ENCODE assay signal across 1 cellular context in the genomic region with DNA sequence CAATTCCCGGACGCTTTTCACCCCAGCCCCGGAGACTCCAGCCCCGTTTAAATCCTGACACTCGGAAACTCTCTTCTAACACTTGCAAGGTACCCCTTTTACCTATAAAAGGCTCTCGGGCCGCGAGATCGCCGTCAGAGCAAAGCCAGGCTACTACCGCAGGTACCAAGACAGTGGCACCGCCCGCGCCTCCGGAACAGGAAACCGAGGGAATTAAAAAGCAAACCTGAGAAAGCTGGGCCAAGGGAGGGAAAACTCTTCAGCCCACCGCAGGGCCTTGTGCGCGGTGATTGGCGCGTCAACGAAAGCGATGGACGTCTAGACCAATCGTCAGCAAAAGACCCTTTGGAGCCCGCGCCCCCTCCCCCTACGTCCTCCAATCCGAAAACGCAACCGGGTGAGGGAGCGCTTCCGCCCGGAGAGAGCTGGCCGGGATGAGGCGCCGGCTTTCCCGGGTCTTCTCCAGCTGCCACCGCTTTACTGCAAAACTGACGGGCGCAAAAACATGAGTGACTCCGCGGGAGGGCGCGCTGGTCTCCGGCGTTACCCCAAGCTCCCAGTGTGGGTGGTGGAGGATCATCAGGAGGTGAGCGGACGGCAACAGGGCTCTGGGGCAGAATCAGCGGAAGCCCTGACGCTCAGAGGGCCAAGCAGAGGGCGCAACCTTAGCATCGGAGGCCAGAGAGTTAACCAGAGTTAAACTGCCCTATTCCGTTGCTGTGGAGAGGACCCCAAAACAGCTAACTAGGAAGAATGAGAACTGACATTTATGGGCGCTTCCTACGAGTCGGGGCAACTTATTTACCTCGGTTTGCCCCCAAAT.
TF ChIP-seq lines count a peak whose summit lies in the region.

Gene C5orf22 (plus strand): TSS at position 414 of the 823 bp plus-strand sequence. CDS start 92 bp downstream, at position 506.
A gene with protein sequence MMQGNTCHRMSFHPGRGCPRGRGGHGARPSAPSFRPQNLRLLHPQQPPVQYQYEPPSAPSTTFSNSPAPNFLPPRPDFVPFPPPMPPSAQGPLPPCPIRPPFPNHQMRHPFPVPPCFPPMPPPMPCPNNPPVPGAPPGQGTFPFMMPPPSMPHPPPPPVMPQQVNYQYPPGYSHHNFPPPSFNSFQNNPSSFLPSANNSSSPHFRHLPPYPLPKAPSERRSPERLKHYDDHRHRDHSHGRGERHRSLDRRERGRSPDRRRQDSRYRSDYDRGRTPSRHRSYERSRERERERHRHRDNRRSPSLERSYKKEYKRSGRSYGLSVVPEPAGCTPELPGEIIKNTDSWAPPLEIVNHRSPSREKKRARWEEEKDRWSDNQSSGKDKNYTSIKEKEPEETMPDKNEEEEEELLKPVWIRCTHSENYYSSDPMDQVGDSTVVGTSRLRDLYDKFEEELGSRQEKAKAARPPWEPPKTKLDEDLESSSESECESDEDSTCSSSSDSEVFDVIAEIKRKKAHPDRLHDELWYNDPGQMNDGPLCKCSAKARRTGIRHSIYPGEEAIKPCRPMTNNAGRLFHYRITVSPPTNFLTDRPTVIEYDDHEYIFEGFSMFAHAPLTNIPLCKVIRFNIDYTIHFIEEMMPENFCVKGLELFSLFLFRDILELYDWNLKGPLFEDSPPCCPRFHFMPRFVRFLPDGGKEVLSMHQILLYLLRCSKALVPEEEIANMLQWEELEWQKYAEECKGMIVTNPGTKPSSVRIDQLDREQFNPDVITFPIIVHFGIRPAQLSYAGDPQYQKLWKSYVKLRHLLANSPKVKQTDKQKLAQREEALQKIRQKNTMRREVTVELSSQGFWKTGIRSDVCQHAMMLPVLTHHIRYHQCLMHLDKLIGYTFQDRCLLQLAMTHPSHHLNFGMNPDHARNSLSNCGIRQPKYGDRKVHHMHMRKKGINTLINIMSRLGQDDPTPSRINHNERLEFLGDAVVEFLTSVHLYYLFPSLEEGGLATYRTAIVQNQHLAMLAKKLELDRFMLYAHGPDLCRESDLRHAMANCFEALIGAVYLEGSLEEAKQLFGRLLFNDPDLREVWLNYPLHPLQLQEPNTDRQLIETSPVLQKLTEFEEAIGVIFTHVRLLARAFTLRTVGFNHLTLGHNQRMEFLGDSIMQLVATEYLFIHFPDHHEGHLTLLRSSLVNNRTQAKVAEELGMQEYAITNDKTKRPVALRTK (N-terminal part only) (minus strand): TSS at position 206 of the 823 bp plus-strand sequence. CDS start 3,034 bp downstream, outside the sequence.

TF ChIP-seq in K562, 482 proteins besides CTCF, POLR2A, EP300 and RAD21 (continued from another document and continues in another):
- TF ChIP-seq ZNF318 (IDR thresholded peaks at IDR 0.05; ENCODE audit: borderline replicate concordance in 1 of 2, low read depth in 1 of 2): no peak
- peak; percentile 77 for TF ChIP-seq FOXP1 (CRISPR knock-in tag; IDR thresholded peaks at IDR 0.05)
- no peak for TF ChIP-seq ZZZ3 (IDR thresholded peaks at IDR 0.05)
- 0 out of 2 replicates have a peak, but pooled peaks have one; percentile 21 for TF ChIP-seq SMARCC2 (IDR thresholded peaks at IDR 0.05; ENCODE audit: low read depth)
- TF ChIP-seq, protein P1, sequence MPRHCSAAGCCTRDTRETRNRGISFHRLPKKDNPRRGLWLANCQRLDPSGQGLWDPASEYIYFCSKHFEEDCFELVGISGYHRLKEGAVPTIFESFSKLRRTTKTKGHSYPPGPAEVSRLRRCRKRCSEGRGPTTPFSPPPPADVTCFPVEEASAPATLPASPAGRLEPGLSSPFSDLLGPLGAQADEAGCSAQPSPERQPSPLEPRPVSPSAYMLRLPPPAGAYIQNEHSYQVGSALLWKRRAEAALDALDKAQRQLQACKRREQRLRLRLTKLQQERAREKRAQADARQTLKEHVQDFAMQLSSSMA (CRISPR knock-in tag; IDR thresholded peaks at IDR 0.05): no peak
- TF ChIP-seq ZBTB11 (CRISPR knock-in tag; IDR thresholded peaks at IDR 0.05): peak in 1 of 3 experiments; percentile 89; a peak in 2 of 6 replicates
- TF ChIP-seq MECOM (CRISPR knock-in tag; IDR thresholded peaks at IDR 0.05): no peak
- TF ChIP-seq TFAM (CRISPR knock-in tag; conservative IDR thresholded peaks at IDR 0.05): no peak
- no peak for TF ChIP-seq ZC3H11A (IDR thresholded peaks at IDR 0.05; ENCODE audit: low read depth, low read length)
- TF ChIP-seq TEAD2 (tag; IDR thresholded peaks at IDR 0.05): no peak
- TF ChIP-seq RNF2 (IDR thresholded peaks at IDR 0.05): peak; percentile 61; the same call in 1 of the 2 replicates
- no peak for TF ChIP-seq ZBTB5 (IDR thresholded peaks at IDR 0.05)
- TF ChIP-seq ATF7 (IDR thresholded peaks at IDR 0.05): peak; percentile 77
- TF ChIP-seq, protein P2, sequence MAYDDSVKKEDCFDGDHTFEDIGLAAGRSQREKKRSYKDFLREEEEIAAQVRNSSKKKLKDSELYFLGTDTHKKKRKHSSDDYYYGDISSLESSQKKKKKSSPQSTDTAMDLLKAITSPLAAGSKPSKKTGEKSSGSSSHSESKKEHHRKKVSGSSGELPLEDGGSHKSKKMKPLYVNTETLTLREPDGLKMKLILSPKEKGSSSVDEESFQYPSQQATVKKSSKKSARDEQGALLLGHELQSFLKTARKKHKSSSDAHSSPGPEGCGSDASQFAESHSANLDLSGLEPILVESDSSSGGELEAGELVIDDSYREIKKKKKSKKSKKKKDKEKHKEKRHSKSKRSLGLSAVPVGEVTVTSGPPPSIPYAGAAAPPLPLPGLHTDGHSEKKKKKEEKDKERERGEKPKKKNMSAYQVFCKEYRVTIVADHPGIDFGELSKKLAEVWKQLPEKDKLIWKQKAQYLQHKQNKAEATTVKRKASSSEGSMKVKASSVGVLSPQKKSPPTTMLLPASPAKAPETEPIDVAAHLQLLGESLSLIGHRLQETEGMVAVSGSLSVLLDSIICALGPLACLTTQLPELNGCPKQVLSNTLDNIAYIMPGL (CRISPR knock-in tag; IDR thresholded peaks at IDR 0.05): peak; percentile 91; the same call in 1 of the 2 replicates
- TF ChIP-seq TRIM24 (IDR thresholded peaks at IDR 0.05): peak in 1 of 2 experiments; percentile 47; a peak in 2 of 4 replicates
- TF ChIP-seq MCM5 (IDR thresholded peaks at IDR 0.05; ENCODE audit: low read depth): no peak
- TF ChIP-seq ZNF589 (CRISPR knock-in tag; IDR thresholded peaks at IDR 0.05; ENCODE audit: low read depth): no peak
- no peak for TF ChIP-seq ZBTB33 (CRISPR knock-in tag; IDR thresholded peaks at IDR 0.05)
- 0 out of 2 replicates have a peak, but pooled peaks have one; percentile 42 for TF ChIP-seq ZNF143 (CRISPR knock-in tag; IDR thresholded peaks at IDR 0.05)
- peak; percentile 98 for TF ChIP-seq MBD2 (IDR thresholded peaks at IDR 0.05; ENCODE audit: borderline replicate concordance, low read depth)
- TF ChIP-seq TEAD4 (IDR thresholded peaks at IDR 0.05; ENCODE audit: low read length): no peak
- TF ChIP-seq TEAD4 (CRISPR knock-in tag; IDR thresholded peaks at IDR 0.05; ENCODE audit: borderline replicate concordance): no peak
- TF ChIP-seq ZNF274 (IDR thresholded peaks at IDR 0.05; ENCODE audit: borderline replicate concordance, low read depth, low read length): no peak
- TF ChIP-seq POLR2AphosphoS5 (IDR thresholded peaks at IDR 0.05; ENCODE audit: control insufficient read depth, insufficient read depth, low read depth, low read length): peak; percentile 53; the same call in 1 of the 2 replicates
